ENCODE assay signal across 9 cellular contexts in the genomic region with DNA sequence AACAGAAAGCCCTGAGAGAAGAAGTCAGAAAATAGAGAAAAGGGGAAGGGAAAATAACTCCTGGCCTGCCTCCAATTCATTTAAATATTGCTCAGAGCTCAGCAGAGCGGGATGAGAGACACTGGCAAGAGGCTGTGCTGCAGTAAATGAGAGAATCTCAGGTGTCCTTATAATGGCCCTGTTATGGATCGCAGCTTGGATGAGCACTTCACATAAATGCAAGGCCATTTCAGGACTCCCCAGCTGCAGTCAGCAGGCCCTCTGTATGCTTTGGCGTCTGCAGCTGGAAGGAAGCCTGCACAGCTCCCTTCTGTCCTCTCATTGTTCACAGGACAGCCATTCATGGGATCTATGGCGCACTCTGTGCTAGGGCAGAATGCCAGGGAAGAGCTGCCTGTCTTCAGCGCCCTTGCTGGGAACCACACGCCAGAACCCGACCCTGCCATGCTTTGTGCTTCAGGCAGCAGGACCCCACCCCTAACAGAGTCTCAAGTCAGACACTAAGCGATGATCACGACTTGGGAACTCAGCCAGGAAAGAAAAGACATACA. TPM values are rescaled to one million over a fixed set of nuclear protein-coding genes. Genes with fewer than 3 reads are reported as not detected.
A peak's percentile ranks its signal among the peaks of the same experiment; 100 is the strongest.
DNase-seq lines count a peak whose midpoint lies in the region; ATAC-seq and TF ChIP-seq lines count a peak whose summit lies in the region.
"Had no signal": no experiment of that assay in that cellular context is flagged by ENCODE, and none has a peak within 500 bp of the region (broad histone marks: within the 10 kb centered on the region; RNA-seq: fewer than 3 reads in every experiment).

No MANE protein-coding gene starts in this region.

- no peaks in the 10 kb centered on the region for H3K9me2 ChIP-seq in DOHH2 (replicated peaks; ENCODE audit: control insufficient read depth, low read length)

- H3K4me3 Mint-ChIP-seq in HFFc6 = peak overlapping the region; percentile 47
- peak overlapping the region; percentile 57 for H3K4me3 Mint-ChIP-seq in stimulated activated memory B cell treated with anti-CD40 and anti-IgM and Interleukin-4, amounts not matched to agents 10 μg/mL and 1 μg/mL and 100 μg/mL, for 72 hours

- H3K79me2 ChIP-seq in DOHH2 (ENCODE audit: control insufficient read depth, low read length) = no peaks in the 10 kb centered on the region

- TF ChIP-seq CTCF in DOHH2 (IDR thresholded peaks at IDR 0.05; ENCODE audit: low read depth, low read length, poor library complexity, severe bottlenecking) (peak; percentile 4), HFFc6 (IDR thresholded peaks at IDR 0.05) (no peak), VCaP (conservative IDR thresholded peaks at IDR 0.05) (no peak; the same call in 1 of the 2 replicates)

- ATAC-seq in left ventricle myocardium superior (peak; percentile 92), HG02840 (IDR thresholded peaks at IDR 0.05; ENCODE audit: low FRiP score, unreplicated experiment) (no peak)
- peak; percentile 93 for ATAC-seq in stimulated activated memory B cell treated with anti-CD40 and anti-IgM and Interleukin-4, amounts not matched to agents 10 μg/mL and 1 μg/mL and 100 μg/mL, for 72 hours

- intact Hi-C loops in left ventricle myocardium superior (cut with micrococcal nuclease) = no loop called here

- H3K9me3 Mint-ChIP-seq in HFFc6 = no peaks in the 10 kb centered on the region
- H3K9me3 Mint-ChIP-seq in stimulated activated memory B cell treated with anti-CD40 and anti-IgM and Interleukin-4, amounts not matched to agents 10 μg/mL and 1 μg/mL and 100 μg/mL, for 72 hours = no peaks in the 10 kb centered on the region

- H4K20me1 ChIP-seq in DOHH2 (ENCODE audit: control insufficient read depth, insufficient read depth, low read depth, low read length) = no peaks in the 10 kb centered on the region

- peak overlapping the region; percentile 70 for H3K4me3 ChIP-seq in DOHH2 (ENCODE audit: low read length)

- H3K4me2 ChIP-seq in DOHH2 (ENCODE audit: low read length) = peak overlapping the region; percentile 95

- H3K4me1 Mint-ChIP-seq in HFFc6 (ENCODE audit: low read depth) = peaks cover 11% of the 10 kb centered on the region
- H3K4me1 Mint-ChIP-seq in stimulated activated memory B cell treated with anti-CD40 and anti-IgM and Interleukin-4, amounts not matched to agents 10 μg/mL and 1 μg/mL and 100 μg/mL, for 72 hours = peaks cover 24% of the 10 kb centered on the region

- no peaks in the 10 kb centered on the region for H3K27me3 ChIP-seq in DOHH2 (ENCODE audit: control insufficient read depth, low read length)

- H3K4me1 ChIP-seq in DOHH2 (ENCODE audit: control insufficient read depth, low read length) = peaks cover 24% of the 10 kb centered on the region

- H3K27ac ChIP-seq in DOHH2 (ENCODE audit: low read depth, low read length) (peak overlapping the region; percentile 51), VCaP (peak overlapping the region; percentile 85)
- H3K27ac ChIP-seq: epithelial cell of prostate had no signal

- H3K27ac Mint-ChIP-seq in HFFc6 = no peak overlapping the region
- H3K27ac Mint-ChIP-seq in stimulated activated memory B cell treated with anti-CD40 and anti-IgM and Interleukin-4, amounts not matched to agents 10 μg/mL and 1 μg/mL and 100 μg/mL, for 72 hours = peak overlapping the region; percentile 92

- H3K9me3 ChIP-seq in DOHH2 (ENCODE audit: control insufficient read depth, insufficient read depth, low read length) = no peaks in the 10 kb centered on the region

- DNase-seq in HFFc6 (peak; percentile 10), NCI-H146 treated with DMSO at 0.1 percent for 48 hours (lab: John Stamatoyannopoulos, UW; ENCODE audit: unreplicated experiment) (peak; percentile 65), left ventricle myocardium superior (peak; percentile 70)
- DNase-seq in activated CD4-positive, alpha-beta T cell treated with anti-CD3 and anti-CD28 coated beads, Interleukin-2, amount 50 U/mL, for 1 hour = no peak

- H3K36me3 Mint-ChIP-seq in HFFc6 (ENCODE audit: low read depth) = no peaks in the 10 kb centered on the region
- no peaks in the 10 kb centered on the region for H3K36me3 Mint-ChIP-seq in stimulated activated memory B cell treated with anti-CD40 and anti-IgM and Interleukin-4, amounts not matched to agents 10 μg/mL and 1 μg/mL and 100 μg/mL, for 72 hours

- no peaks in the 10 kb centered on the region; the same call in 1 of the 2 replicates for H3F3A ChIP-seq in DOHH2 (ENCODE audit: control insufficient read depth, insufficient read depth)

- H3K27me3 Mint-ChIP-seq in HFFc6 (ENCODE audit: insufficient read depth) = peaks cover 8% of the 10 kb centered on the region; the same call in 1 of the 2 replicates
- H3K27me3 Mint-ChIP-seq in stimulated activated memory B cell treated with anti-CD40 and anti-IgM and Interleukin-4, amounts not matched to agents 10 μg/mL and 1 μg/mL and 100 μg/mL, for 72 hours = no peaks in the 10 kb centered on the region

- no peaks in the 10 kb centered on the region for H3K36me3 ChIP-seq in DOHH2 (ENCODE audit: control insufficient read depth, low read length)

RNA-seq across cellular contexts. Expression of a gene that starts 20.7 kb away (rescaled TPM):
- 10 to 100 TPM; 16.1 to 21.0 (median 18.4) TPM for total RNA-seq in HFFc6 (2021; fragmentation: NEBNext Ultra II Directional; extraction: Animal tissue kit (Norgen Biotek cat#: 25700))
- 11.0 TPM for total RNA-seq in left ventricle myocardium superior

RNA-seq across cellular contexts. Expression of a gene that starts 46.7 kb away (rescaled TPM):
- 10 to 100 TPM; 17.6 to 20.7 (median 20.3) TPM for total RNA-seq in HFFc6 (2021; fragmentation: NEBNext Ultra II Directional; extraction: Animal tissue kit (Norgen Biotek cat#: 25700))
- 10.0 TPM for total RNA-seq in left ventricle myocardium superior

RNA-seq across cellular contexts. Expression of a gene that starts 46.9 kb away (rescaled TPM):
- total RNA-seq in HFFc6 (2021; fragmentation: NEBNext Ultra II Directional; extraction: Animal tissue kit (Norgen Biotek cat#: 25700)) = 10 to 100 TPM in 3 of 6 experiments, 1 to 10 TPM in 3; 8.8 to 12.6 (median 9.8) TPM
- total RNA-seq in left ventricle myocardium superior = 2.9 TPM
